Comparison of ENCODE assay signal across 24 cellular contexts in the genomic region with DNA sequence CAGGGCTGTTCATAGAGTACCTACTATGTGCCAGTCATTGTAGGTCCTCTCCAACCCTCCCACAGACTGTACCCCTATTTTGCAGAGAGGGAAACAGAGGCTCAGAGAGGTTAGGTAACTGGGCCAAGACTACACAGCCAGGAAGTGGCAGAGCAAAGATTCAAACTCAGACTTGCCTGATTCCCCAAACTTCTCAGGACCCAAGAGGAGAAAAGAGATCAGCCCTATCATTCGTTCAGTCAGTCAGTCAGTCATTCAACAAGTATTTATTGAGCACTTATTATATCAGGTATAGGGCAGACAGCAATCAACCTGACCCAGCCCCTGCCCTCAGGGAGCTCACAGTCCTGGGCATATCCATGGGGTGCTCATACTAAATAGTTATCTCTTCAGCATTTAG. TPM values are rescaled to one million over a fixed set of nuclear protein-coding genes. Genes with fewer than 3 reads are reported as not detected.
DNase-seq lines count a peak whose midpoint lies in the region; ATAC-seq, FAIRE-seq and TF ChIP-seq lines count a peak whose summit lies in the region.
"Had no signal": no experiment of that assay in that cellular context is flagged by ENCODE, and none has a peak within 500 bp of the region (broad histone marks: within the 10 kb centered on the region; RNA-seq: fewer than 3 reads in every experiment).

No MANE protein-coding gene starts in this region.

- no peak for TF ChIP-seq EP300 in K562 (IDR thresholded peaks at IDR 0.05; ENCODE audit: low read length)
- no peak for TF ChIP-seq EP300 in sigmoid colon (IDR thresholded peaks at IDR 0.05)

- in situ Hi-C loops in K562 (cut with MboI), result no loop called here

- H2BK120ac ChIP-seq in mesenchymal stem cell (ENCODE audit: low read depth, low read length), result no peak overlapping the region

- H3K27me3 ChIP-seq in AG04450 (ENCODE audit: control insufficient read depth, insufficient read depth, low read length) (peaks cover 8% of the 10 kb centered on the region), K562 (ENCODE audit: control insufficient read depth in 2 of 2, insufficient read depth in 2 of 2, low read length in 2 of 2) (no peaks in the 10 kb centered on the region), muscle layer of colon (ENCODE audit: control insufficient read depth in 1 of 2, insufficient read depth in 2 of 2, low read length in 2 of 2) (no peaks in the 10 kb centered on the region), sigmoid colon (no peaks in the 10 kb centered on the region), mesenchymal stem cell (ENCODE audit: control insufficient read depth in 1 of 2, insufficient read depth in 1 of 2, low read length in 2 of 2) (peaks cover 0 to 30% of the 10 kb centered on the region in 2 experiments)
- H3K27me3 ChIP-seq: BE2C, SJSA1 had no signal

- WGBS in K562 (ENCODE audit: insufficient coverage, low coverage, missing lambda C conversion rate), result 38% methylated on average over 1 of the region's 1 CpG
- WGBS in sigmoid colon, 2 donors, result 95 to 98% methylated on average over 1 of the region's 1 CpG
- WGBS in mesenchymal stem cell, result no CpG with 5 or more reads among the region's 1 CpG

- POLR2A ChIA-PET in AG04450 (lab: Yijun Ruan, JAX), result interaction anchor here (0.5 kb wide), 1 partner anchor 13 kb away, joined by 4 read pairs; no protein-coding TSS in a partner anchor
- POLR2A ChIA-PET in K562 (lab: Yijun Ruan, JAX), result interaction anchor here (0.6 to 1.2 kb wide), 2 partner anchors 10 to 16 kb away, joined by 3 read pairs; no protein-coding TSS in a partner anchor
- POLR2A ChIA-PET in HEK293T (lab: Yijun Ruan, JAX), result interaction anchor here (0.8 kb wide), 1 partner anchor 19 kb away, joined by 3 read pairs; no protein-coding TSS in a partner anchor

- H2AK5ac ChIP-seq in mesenchymal stem cell (ENCODE audit: low read length, severe bottlenecking), result no peak overlapping the region

- H3K4me3 ChIP-seq in AG04450 (ENCODE audit: low read depth, low read length), result no peak overlapping the region
- no peak overlapping the region for H3K4me3 ChIP-seq in K562
- H3K4me3 ChIP-seq in muscle layer of colon (ENCODE audit: low read depth in 1 of 2, low read length in 2 of 2), result no peak overlapping the region
- H3K4me3 ChIP-seq in sigmoid colon, result no peak overlapping the region
- no peak overlapping the region for H3K4me3 ChIP-seq in mesenchymal stem cell (ENCODE audit: insufficient read depth in 1 of 2, low read depth in 1 of 2, low read length in 2 of 2)
- H3K4me3 ChIP-seq: SJSA1 had no signal

- no peak overlapping the region for H2BK12ac ChIP-seq in mesenchymal stem cell (ENCODE audit: low read length in 2 of 2)

- H3K18ac ChIP-seq in mesenchymal stem cell (ENCODE audit: low read depth in 1 of 2, low read length in 2 of 2), result no peak overlapping the region

- H2BK15ac ChIP-seq in mesenchymal stem cell (ENCODE audit: low read depth, poor library complexity, severe bottlenecking), result no peak overlapping the region

- H4K20me1 ChIP-seq in K562 (replicated peaks; ENCODE audit: control insufficient read depth, insufficient read depth, low read length), result no peaks in the 10 kb centered on the region

- no peaks in the 10 kb centered on the region for H3K9me1 ChIP-seq in K562 (ENCODE audit: control insufficient read depth, insufficient read depth, low read length)

- H2BK5ac ChIP-seq in mesenchymal stem cell (ENCODE audit: low read depth, low read length, poor library complexity, severe bottlenecking), result no peak overlapping the region

- no TSS peak for BruUV-seq in K562 (replicated peaks; lab: Mats Ljungman, UMichigan)

- H3K79me2 ChIP-seq in K562 (ENCODE audit: control insufficient read depth, insufficient read depth, low read length), result no peaks in the 10 kb centered on the region

- H3K14ac ChIP-seq in mesenchymal stem cell (ENCODE audit: low read length in 2 of 2), result no peak overlapping the region

- no peak for ATAC-seq in K562
- ATAC-seq: Right ventricle myocardium inferior had no signal

- CTCF ChIA-PET in AG04450 (lab: Charles Lee), result interaction anchor here (1.0 kb wide), 1 partner anchor 153 kb away, joined by 3 read pairs; no protein-coding TSS in a partner anchor
- CTCF ChIA-PET in K562 (lab: Yijun Ruan, JAX; ENCODE audit: low intra/inter-chr PET ratio), result no interaction called here
- CTCF ChIA-PET in HEK293T (lab: Yijun Ruan, JAX), result interaction anchor here (0.6 kb wide), 1 partner anchor 150 kb away, joined by 3 read pairs; no protein-coding TSS in a partner anchor

- no peak overlapping the region for H4K91ac ChIP-seq in mesenchymal stem cell (ENCODE audit: low read length)

- intact Hi-C loops in K562 (cut with micrococcal nuclease) (no loop called here), sigmoid colon (cut with DNase I) (loop anchor here (5.0 kb wide), 1 partner anchor 39 kb away; a partner anchor contains a TSS)

- H3K36me3 ChIP-seq in K562 (ENCODE audit: control insufficient read depth, insufficient read depth, low read length) (no peaks in the 10 kb centered on the region), muscle layer of colon (ENCODE audit: insufficient read depth, low read length) (no peaks in the 10 kb centered on the region), sigmoid colon (no peaks in the 10 kb centered on the region), mesenchymal stem cell (ENCODE audit: control insufficient read depth in 1 of 2, insufficient read depth in 2 of 2, low read depth in 1 of 2, low read length in 2 of 2) (no peaks in the 10 kb centered on the region)
- H3K36me3 ChIP-seq: BE2C, SJSA1 had no signal

- H4K8ac ChIP-seq in mesenchymal stem cell (ENCODE audit: low read length), result no peak overlapping the region

- no peak overlapping the region for H3K23ac ChIP-seq in mesenchymal stem cell (ENCODE audit: low read length in 2 of 2)

- H3K4me2 ChIP-seq in K562 (ENCODE audit: insufficient read depth, low read length) (no peak overlapping the region), mesenchymal stem cell (ENCODE audit: low read length, poor library complexity, severe bottlenecking) (no peak overlapping the region)

- no peak for TF ChIP-seq POLR2A in K562 (conservative IDR thresholded peaks at IDR 0.05)
- no peak for TF ChIP-seq POLR2A in sigmoid colon (IDR thresholded peaks at IDR 0.05)

- no peaks in the 10 kb centered on the region for H3K79me1 ChIP-seq in mesenchymal stem cell (replicated peaks; ENCODE audit: low read length, poor library complexity, severe bottlenecking)

- TF ChIP-seq CTCF in AG04450 (IDR thresholded peaks at IDR 0.05; ENCODE audit: low read depth, low read length), result no peak
- no peak for TF ChIP-seq CTCF in K562 (IDR thresholded peaks at IDR 0.05 in 2 of 3, conservative IDR thresholded peaks at IDR 0.05 in 1 of 3; ENCODE audit: insufficient read depth in 2 of 3, low read depth in 1 of 3, low read length in 3 of 3)
- no peak for TF ChIP-seq CTCF in sigmoid colon (IDR thresholded peaks at IDR 0.05)

- no peak overlapping the region for H3K4ac ChIP-seq in mesenchymal stem cell (ENCODE audit: low read depth in 1 of 2, low read length in 2 of 2)

- no peak overlapping the region for H3K9ac ChIP-seq in K562 (ENCODE audit: insufficient read depth in 1 of 2, low read depth in 2 of 2, low read length in 2 of 2)
- no peak overlapping the region for H3K9ac ChIP-seq in muscle layer of colon (ENCODE audit: low read length)
- no peak overlapping the region for H3K9ac ChIP-seq in mesenchymal stem cell (ENCODE audit: low read length)

- H3K9me3 ChIP-seq in AG04450 (ENCODE audit: control insufficient read depth, insufficient read depth, low read length), result no peaks in the 10 kb centered on the region; the same call in 1 of the 2 replicates
- H3K9me3 ChIP-seq in K562 (replicated peaks; ENCODE audit: control insufficient read depth, insufficient read depth, low read depth, low read length), result no peaks in the 10 kb centered on the region
- H3K9me3 ChIP-seq in muscle layer of colon (ENCODE audit: low read length), result no peaks in the 10 kb centered on the region
- H3K9me3 ChIP-seq in sigmoid colon, result no peaks in the 10 kb centered on the region
- H3K9me3 ChIP-seq in mesenchymal stem cell (ENCODE audit: control insufficient read depth, low read length), result no peaks in the 10 kb centered on the region
- H3K9me3 ChIP-seq: BE2C, Caco-2, SJSA1 had no signal

- TF ChIP-seq RAD21 in K562 (CRISPR knock-in tag; conservative IDR thresholded peaks at IDR 0.05 in 1 of 2, IDR thresholded peaks at IDR 0.05 in 1 of 2), result no peak

- H3K4me1 ChIP-seq in K562 (replicated peaks in 1 of 2; ENCODE audit: control insufficient read depth in 2 of 2, insufficient read depth in 2 of 2, low read length in 2 of 2) (peaks cover 0 to 20% of the 10 kb centered on the region in 2 experiments; a peak in 3 of 5 replicates), muscle layer of colon (ENCODE audit: insufficient read depth, low read length) (peaks cover 53% of the 10 kb centered on the region), sigmoid colon (peaks cover 0 to 61% (median 51%) of the 10 kb centered on the region in 4 donors), mesenchymal stem cell (ENCODE audit: control insufficient read depth, insufficient read depth, low read depth, low read length) (peaks cover 19% of the 10 kb centered on the region)
- H3K4me1 ChIP-seq: BE2C, SJSA1 had no signal

- DNase-seq in AG04450 (ENCODE audit: low read depth, low spot score), result no peak
- DNase-seq in K562 (ENCODE audit: extremely low read depth in 1 of 4, low spot score in 3 of 4), result no peak
- DNase-seq in sigmoid colon, result no peak
- DNase-seq in RCC 7860 (ENCODE audit: low spot score), result no peak
- no peak for DNase-seq in mesenchymal stem cell
- no peak for DNase-seq in OCI-M2 (lab: John Stamatoyannopoulos, UW; ENCODE audit: unreplicated experiment)
- DNase-seq in HEK293T (ENCODE audit: extremely low spot score), result no peak
- DNase-seq: BE2C; Caco-2; CD4-positive, alpha-beta memory T cell; DMS 273 treated with DMSO at 0.1 percent for 48 hours; DMS79 treated with DMSO at 0.1 percent for 48 hours; H7; NCI-H1092 treated with DMSO at 0.1 percent for 48 hours; NCI-H1436 treated with DMSO at 0.1 percent for 48 hours; NCI-H1930; NCI-H2171; NCI-H345; NCI-H524 treated with DMSO at 0.1 percent for 48 hours had no signal

- peak overlapping the region; percentile 11 for H3K27ac ChIP-seq in AG04450 (ENCODE audit: low read depth, low read length)
- H3K27ac ChIP-seq in K562 (ENCODE audit: extremely low read depth, low read depth, low read length), result no peak overlapping the region
- H3K27ac ChIP-seq in muscle layer of colon (ENCODE audit: low read depth, low read length), result peak overlapping the region; percentile 54
- peak overlapping the region; percentile 55 to 91 (median 76) for H3K27ac ChIP-seq in sigmoid colon
- H3K27ac ChIP-seq in mesenchymal stem cell (ENCODE audit: low read length, poor library complexity, severe bottlenecking), result no peak overlapping the region
- H3K27ac ChIP-seq: KMS-11, SJSA1 had no signal

- no peak overlapping the region for H2AFZ ChIP-seq in K562 (ENCODE audit: low read depth, low read length)
- H2AFZ ChIP-seq in mesenchymal stem cell (ENCODE audit: low read depth, low read length), result no peak overlapping the region

- no peak for FAIRE-seq in K562 (lab: Jason Lieb, UNC)
- no peak for FAIRE-seq in RCC 7860 (lab: Jason Lieb, UNC)
- FAIRE-seq: A204.1 had no signal

RNA-seq across cellular contexts. Expression of a gene that starts 39.6 kb away (rescaled TPM):
- polyA plus RNA-seq in AG04450 (2011; rRNA removed), result 596 and 687 TPM in 2 replicates
- polyA minus RNA-seq in AG04450 (2011; rRNA and poly(A)+ RNA removed), result 1,327 and 1,683 TPM in 2 replicates
- 275 and 365 TPM in 2 replicates for total RNA-seq in K562 (2011; cell fraction: chromatin; rRNA removed; ENCODE audit: low replicate concordance)
- total RNA-seq in K562 (2011; cell fraction: nucleolus; rRNA removed), result 109 and 134 TPM in 2 replicates
- total RNA-seq in K562 (2011; cell fraction: nucleoplasm; rRNA removed), result 215 and 268 TPM in 2 replicates
- total RNA-seq in K562 (2014; rRNA removed), result 118 and 123 TPM in 2 replicates
- 154 and 166 TPM in 2 replicates for total RNA-seq in K562 (2014; rRNA removed; fragmentation: Illumina TruSeq; extraction: Trizol)
- total RNA-seq in K562 (2015; rRNA removed; fragmentation: Illumina TruSeq; extraction: Trizol), result 141 and 147 TPM in 2 replicates
- 206 TPM in 2 replicates for total RNA-seq in K562 (2021)
- polyA plus RNA-seq in K562 (2011; rRNA removed), result 265 and 280 TPM in 2 replicates
- polyA plus RNA-seq in K562 (2011; cell fraction: cytosol; rRNA removed), result 140 and 201 TPM in 2 replicates
- polyA plus RNA-seq in K562 (2011; cell fraction: nucleus; rRNA removed), result 132 and 151 TPM in 2 replicates
- polyA plus RNA-seq in K562 (2012), result 106 and 126 TPM in 2 replicates
- 142 and 159 TPM in 2 replicates for polyA plus RNA-seq in K562 (2014; fragmentation: Illumina TruSeq; extraction: Trizol)
- 10 to 100 TPM; 55.2 to 68.6 TPM for polyA plus RNA-seq in K562 (2014; fragmentation: Nextera tagmentation; extraction: Ambion mirVana)
- 125 and 150 TPM in 2 replicates for polyA plus RNA-seq in K562 (2014; rRNA removed)
- polyA minus RNA-seq in K562 (2011; rRNA and poly(A)+ RNA removed), result 667 and 775 TPM in 2 replicates
- 210 and 245 TPM in 2 replicates for polyA minus RNA-seq in K562 (2011; cell fraction: cytosol; rRNA and poly(A)+ RNA removed)
- polyA minus RNA-seq in K562 (2011; cell fraction: nucleus; rRNA and poly(A)+ RNA removed), result 85.0 and 160 TPM in 2 replicates
- total RNA-seq in sigmoid colon, result 100 to 1,000 TPM; 247 to 569 (median 360) TPM
- polyA plus RNA-seq in sigmoid colon, result 10 to 100 TPM; 38.4 to 50.2 (median 49.2) TPM
- polyA plus RNA-seq in mesenchymal stem cell (2013, experiment 1 of 2), result 152 TPM
- polyA plus RNA-seq in mesenchymal stem cell (2013, experiment 2 of 2), result 153 TPM

Comparison
In these comparisons a context has a peak if more than half of its experiments do, and no peak if none do; other contexts are left out.
1. H3K27ac ChIP-seq: peak in AG04450 (single experiment), muscle layer of colon (single experiment) and sigmoid colon (4 of 4); none in K562 (single experiment) and mesenchymal stem cell (single experiment).